9 cellular contexts compared by ENCODE assay signal in genomic region chr2:164496421-164496820, GRCh38.
"Had no signal": no experiment of that assay in that cellular context is flagged by ENCODE, and none has a peak within 500 bp of the region (broad histone marks: within the 10 kb centered on the region; RNA-seq: fewer than 3 reads in every experiment).

No MANE protein-coding gene starts in this region.

- H3K36me3 ChIP-seq: HAP-1 had no signal

- H2AFZ ChIP-seq: GM23248 had no signal

- ATAC-seq: HCT116, K562 had no signal

- H3K9me3 ChIP-seq: HAP-1 had no signal

- H3K4me3 ChIP-seq: GM23248, HAP-1, K562 had no signal

- FAIRE-seq: K562 had no signal

- H3K27ac ChIP-seq: GM23248, HL-60 had no signal

- H3K4me1 ChIP-seq: HAP-1 had no signal

- DNase-seq: GM23248, GOT3, H7, HFFc6, KG1 had no signal

- H3K9ac ChIP-seq: GM23248 had no signal
